ENCODE assay signal across 1 cellular context in the genomic region with DNA sequence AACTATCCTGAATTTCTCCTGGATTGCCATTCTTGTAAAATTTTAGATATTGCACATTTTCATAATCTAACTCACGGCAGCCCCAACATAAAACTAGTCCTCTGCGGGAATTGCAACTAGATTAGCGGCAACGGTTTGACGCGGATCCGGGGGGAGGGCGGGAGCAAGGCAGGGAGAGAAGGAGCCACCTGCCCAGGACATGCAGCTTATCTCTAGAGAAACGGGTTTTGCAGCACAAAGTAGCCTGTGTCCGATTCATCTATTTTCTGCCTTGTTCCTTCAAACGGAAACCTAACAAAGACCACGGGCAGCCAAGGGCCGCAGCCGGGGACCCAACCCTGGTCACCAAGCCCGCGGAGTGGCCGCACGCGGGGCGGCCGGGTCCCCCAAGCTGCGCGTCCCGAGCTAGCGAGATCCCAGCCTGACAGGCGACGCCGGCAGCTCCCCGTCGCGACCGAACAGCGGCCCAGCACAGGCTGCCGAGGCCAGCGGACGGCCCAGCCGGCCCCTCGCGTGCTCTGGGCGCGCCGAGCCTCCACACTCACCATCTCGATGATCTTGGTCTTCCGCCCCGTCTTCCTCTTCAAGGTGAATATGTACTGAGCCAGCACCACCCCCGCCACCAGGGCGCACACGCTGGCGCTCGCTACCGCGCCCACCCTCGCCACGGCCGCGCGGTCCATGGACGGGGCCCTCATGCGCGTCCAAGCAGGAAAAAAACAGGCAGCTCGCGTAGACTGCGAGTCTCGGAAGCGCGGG.
TF ChIP-seq lines count a peak whose summit lies in the region.

A gene (minus strand): TSS at position 754 of the 759 bp plus-strand sequence. CDS start 71 bp downstream, at position 683.

TF ChIP-seq in HEK293, 187 proteins besides CTCF, POLR2A, EP300 and RAD21 (continued from another document):
- TF ChIP-seq KLF9 (tag by site-specific recombination; IDR thresholded peaks at IDR 0.05; ENCODE audit: low read depth) = no peak
- TF ChIP-seq MYNN (tag by site-specific recombination; IDR thresholded peaks at IDR 0.05; ENCODE audit: borderline replicate concordance) = no peak
- TF ChIP-seq ZNF830 (tag by site-specific recombination; IDR thresholded peaks at IDR 0.05; ENCODE audit: low read depth) = no peak
- no peak for TF ChIP-seq ZNF112 (tag by site-specific recombination; IDR thresholded peaks at IDR 0.05)
- no peak for TF ChIP-seq ZNF561 (tag by site-specific recombination; IDR thresholded peaks at IDR 0.05; ENCODE audit: borderline replicate concordance)
- no peak for TF ChIP-seq ZNF473 (tag by site-specific recombination; IDR thresholded peaks at IDR 0.05)
- TF ChIP-seq ZNF239 (tag by site-specific recombination; IDR thresholded peaks at IDR 0.05) = no peak
- TF ChIP-seq, protein P1, sequence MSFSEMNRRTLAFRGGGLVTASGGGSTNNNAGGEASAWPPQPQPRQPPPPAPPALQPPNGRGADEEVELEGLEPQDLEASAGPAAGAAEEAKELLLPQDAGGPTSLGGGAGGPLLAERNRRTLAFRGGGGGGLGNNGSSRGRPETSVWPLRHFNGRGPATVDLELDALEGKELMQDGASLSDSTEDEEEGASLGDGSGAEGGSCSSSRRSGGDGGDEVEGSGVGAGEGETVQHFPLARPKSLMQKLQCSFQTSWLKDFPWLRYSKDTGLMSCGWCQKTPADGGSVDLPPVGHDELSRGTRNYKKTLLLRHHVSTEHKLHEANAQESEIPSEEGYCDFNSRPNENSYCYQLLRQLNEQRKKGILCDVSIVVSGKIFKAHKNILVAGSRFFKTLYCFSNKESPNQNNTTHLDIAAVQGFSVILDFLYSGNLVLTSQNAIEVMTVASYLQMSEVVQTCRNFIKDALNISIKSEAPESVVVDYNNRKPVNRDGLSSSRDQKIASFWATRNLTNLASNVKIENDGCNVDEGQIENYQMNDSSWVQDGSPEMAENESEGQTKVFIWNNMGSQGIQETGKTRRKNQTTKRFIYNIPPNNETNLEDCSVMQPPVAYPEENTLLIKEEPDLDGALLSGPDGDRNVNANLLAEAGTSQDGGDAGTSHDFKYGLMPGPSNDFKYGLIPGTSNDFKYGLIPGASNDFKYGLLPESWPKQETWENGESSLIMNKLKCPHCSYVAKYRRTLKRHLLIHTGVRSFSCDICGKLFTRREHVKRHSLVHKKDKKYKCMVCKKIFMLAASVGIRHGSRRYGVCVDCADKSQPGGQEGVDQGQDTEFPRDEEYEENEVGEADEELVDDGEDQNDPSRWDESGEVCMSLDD (tag by site-specific recombination; IDR thresholded peaks at IDR 0.05) = no peak
- TF ChIP-seq YY1 (tag by site-specific recombination; IDR thresholded peaks at IDR 0.05) = 0 out of 2 replicates have a peak, but pooled peaks have one; percentile 34
- no peak for TF ChIP-seq YY2 (tag by site-specific recombination; IDR thresholded peaks at IDR 0.05)
- no peak for TF ChIP-seq ZBTB21 (tag by site-specific recombination; IDR thresholded peaks at IDR 0.05)
- TF ChIP-seq ZNF394 (tag by site-specific recombination; IDR thresholded peaks at IDR 0.05; ENCODE audit: borderline replicate concordance) = no peak
- no peak for TF ChIP-seq MEIS1 (CRISPR knock-in tag; IDR thresholded peaks at IDR 0.05; ENCODE audit: borderline replicate concordance)
- no peak for TF ChIP-seq GLI4 (tag by site-specific recombination; IDR thresholded peaks at IDR 0.05)
- TF ChIP-seq, protein P2, sequence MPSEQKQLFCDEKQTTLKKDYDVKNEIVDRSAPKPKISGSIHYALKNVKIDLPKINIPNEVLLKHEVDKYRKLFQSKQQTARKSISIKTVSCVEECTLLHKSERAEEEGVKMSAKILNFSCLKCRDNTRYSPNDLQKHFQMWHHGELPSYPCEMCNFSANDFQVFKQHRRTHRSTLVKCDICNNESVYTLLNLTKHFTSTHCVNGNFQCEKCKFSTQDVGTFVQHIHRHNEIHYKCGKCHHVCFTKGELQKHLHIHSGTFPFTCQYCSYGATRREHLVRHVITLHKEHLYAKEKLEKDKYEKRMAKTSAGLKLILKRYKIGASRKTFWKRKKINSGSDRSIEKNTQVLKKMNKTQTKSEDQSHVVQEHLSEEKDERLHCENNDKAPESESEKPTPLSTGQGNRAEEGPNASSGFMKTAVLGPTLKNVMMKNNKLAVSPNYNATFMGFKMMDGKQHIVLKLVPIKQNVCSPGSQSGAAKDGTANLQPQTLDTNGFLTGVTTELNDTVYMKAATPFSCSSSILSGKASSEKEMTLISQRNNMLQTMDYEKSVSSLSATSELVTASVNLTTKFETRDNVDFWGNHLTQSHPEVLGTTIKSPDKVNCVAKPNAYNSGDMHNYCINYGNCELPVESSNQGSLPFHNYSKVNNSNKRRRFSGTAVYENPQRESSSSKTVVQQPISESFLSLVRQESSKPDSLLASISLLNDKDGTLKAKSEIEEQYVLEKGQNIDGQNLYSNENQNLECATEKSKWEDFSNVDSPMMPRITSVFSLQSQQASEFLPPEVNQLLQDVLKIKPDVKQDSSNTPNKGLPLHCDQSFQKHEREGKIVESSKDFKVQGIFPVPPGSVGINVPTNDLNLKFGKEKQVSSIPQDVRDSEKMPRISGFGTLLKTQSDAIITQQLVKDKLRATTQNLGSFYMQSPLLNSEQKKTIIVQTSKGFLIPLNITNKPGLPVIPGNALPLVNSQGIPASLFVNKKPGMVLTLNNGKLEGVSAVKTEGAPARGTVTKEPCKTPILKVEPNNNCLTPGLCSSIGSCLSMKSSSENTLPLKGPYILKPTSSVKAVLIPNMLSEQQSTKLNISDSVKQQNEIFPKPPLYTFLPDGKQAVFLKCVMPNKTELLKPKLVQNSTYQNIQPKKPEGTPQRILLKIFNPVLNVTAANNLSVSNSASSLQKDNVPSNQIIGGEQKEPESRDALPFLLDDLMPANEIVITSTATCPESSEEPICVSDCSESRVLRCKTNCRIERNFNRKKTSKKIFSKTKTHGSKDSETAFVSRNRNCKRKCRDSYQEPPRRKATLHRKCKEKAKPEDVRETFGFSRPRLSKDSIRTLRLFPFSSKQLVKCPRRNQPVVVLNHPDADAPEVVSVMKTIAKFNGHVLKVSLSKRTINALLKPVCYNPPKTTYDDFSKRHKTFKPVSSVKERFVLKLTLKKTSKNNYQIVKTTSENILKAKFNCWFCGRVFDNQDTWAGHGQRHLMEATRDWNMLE (tag by site-specific recombination; conservative IDR thresholded peaks at IDR 0.05; ENCODE audit: low read depth) = no peak
- TF ChIP-seq, protein P3, sequence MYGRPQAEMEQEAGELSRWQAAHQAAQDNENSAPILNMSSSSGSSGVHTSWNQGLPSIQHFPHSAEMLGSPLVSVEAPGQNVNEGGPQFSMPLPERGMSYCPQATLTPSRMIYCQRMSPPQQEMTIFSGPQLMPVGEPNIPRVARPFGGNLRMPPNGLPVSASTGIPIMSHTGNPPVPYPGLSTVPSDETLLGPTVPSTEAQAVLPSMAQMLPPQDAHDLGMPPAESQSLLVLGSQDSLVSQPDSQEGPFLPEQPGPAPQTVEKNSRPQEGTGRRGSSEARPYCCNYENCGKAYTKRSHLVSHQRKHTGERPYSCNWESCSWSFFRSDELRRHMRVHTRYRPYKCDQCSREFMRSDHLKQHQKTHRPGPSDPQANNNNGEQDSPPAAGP (tag by site-specific recombination; IDR thresholded peaks at IDR 0.05) = 0 out of 2 replicates have a peak, but pooled peaks have one; percentile 20
- no peak for TF ChIP-seq ZFP3 (tag by site-specific recombination; IDR thresholded peaks at IDR 0.05; ENCODE audit: low read depth)
- TF ChIP-seq ZNF768 (tag by site-specific recombination; IDR thresholded peaks at IDR 0.05) = no peak; the same call in 1 of the 2 replicates
- peak; percentile 43; the same call in 1 of the 2 replicates for TF ChIP-seq ZNF2 (tag by site-specific recombination; IDR thresholded peaks at IDR 0.05)
- TF ChIP-seq ZNF521 (tag by site-specific recombination; IDR thresholded peaks at IDR 0.05) = no peak
